Comparison of ENCODE assay signal across 22 cellular contexts in the genomic region with DNA sequence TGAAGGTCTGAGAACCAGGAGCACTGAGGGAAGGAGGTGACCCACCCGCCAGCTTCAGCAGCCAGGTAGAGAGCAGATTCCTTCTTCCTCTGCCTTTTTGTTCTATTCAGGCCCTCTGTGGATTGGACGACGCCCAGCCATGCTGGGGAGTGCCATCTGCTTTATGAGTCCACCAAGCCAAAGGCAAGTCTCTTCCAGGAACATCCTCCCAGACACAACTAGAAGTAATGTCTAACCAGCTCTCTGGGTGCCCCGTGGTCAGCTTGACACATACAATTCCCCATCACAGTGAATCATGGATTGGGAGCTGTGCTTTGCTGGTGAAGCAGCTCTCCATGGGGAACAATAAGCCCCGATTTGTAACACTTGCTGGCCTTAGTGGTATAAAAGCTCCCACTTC.
A peak's percentile ranks its signal among the peaks of the same experiment; 100 is the strongest.
DNase-seq lines count a peak whose midpoint lies in the region; TF ChIP-seq lines count a peak whose summit lies in the region.
"Had no signal": no experiment of that assay in that cellular context is flagged by ENCODE, and none has a peak within 500 bp of the region (broad histone marks: within the 10 kb centered on the region; RNA-seq: fewer than 3 reads in every experiment).

No MANE protein-coding gene starts in this region.

- H3K4me3 ChIP-seq in vagina: no peak overlapping the region
- H3K4me3 ChIP-seq in lower leg skin (ENCODE audit: low read depth, poor library complexity, severe bottlenecking): no peak overlapping the region
- H3K4me3 ChIP-seq: GM23338 had no signal

- DNase-seq in NCI-H1694 treated with DMSO at 0.1 percent for 48 hours (lab: John Stamatoyannopoulos, UW): peak; percentile 0
- no peak for DNase-seq in NCI-H1694 (lab: John Stamatoyannopoulos, UW)
- DNase-seq in kidney tubule cell (ENCODE audit: low spot score): peak; percentile 3
- DNase-seq in pons (ENCODE audit: low spot score): peak; percentile 2
- no peak for DNase-seq in vagina (ENCODE audit: extremely low spot score in 2 of 2)
- no peak for DNase-seq in NCI-H2107 (lab: John Stamatoyannopoulos, UW)
- DNase-seq in lower leg skin (ENCODE audit: low spot score in 2 of 2): no peak
- no peak for DNase-seq in NCI-H146 (lab: John Stamatoyannopoulos, UW)
- DNase-seq: ACHN; CD8-positive, alpha-beta T cell; DMS153; HCEC 1CT; IMR-90; NCI-H1105; NCI-H2081 treated with DMSO at 0.1 percent for 48 hours; NCI-H510A treated with DMSO at 0.1 percent for 48 hours; NCI-H748 treated with DMSO at 0.1 percent for 48 hours; SIG-M5 had no signal

- intact Hi-C loops in vagina (cut with DNase I) (no loop called here), lower leg skin (cut with DNase I; ENCODE audit: low total_unique reads) (no loop called here)

- WGBS in lower leg skin, 2 donors: 74 to 79% methylated on average over 5 of the region's 5 CpGs

- no peak for TF ChIP-seq POLR2A in vagina (IDR thresholded peaks at IDR 0.05)
- no peak for TF ChIP-seq POLR2A in lower leg skin (IDR thresholded peaks at IDR 0.05)

- no peaks in the 10 kb centered on the region for H3K9me3 ChIP-seq in vagina

- no peaks in the 10 kb centered on the region for H3K36me3 ChIP-seq in vagina

- peaks cover 29% of the 10 kb centered on the region for H3K4me1 ChIP-seq in vagina

- peak overlapping the region; percentile 71 for H3K27ac ChIP-seq in vagina
- H3K27ac ChIP-seq: 22Rv1, KMS-11, RWPE1 had no signal

- TF ChIP-seq CTCF in vagina (IDR thresholded peaks at IDR 0.05) (no peak), lower leg skin (IDR thresholded peaks at IDR 0.05) (no peak)

- no peaks in the 10 kb centered on the region for H3K27me3 ChIP-seq in vagina

Comparison
In these comparisons a context has a peak if more than half of its experiments do, and no peak if none do; other contexts are left out.
1. DNase-seq: peak in NCI-H1694 treated with DMSO at 0.1 percent for 48 hours (single experiment), kidney tubule cell (single experiment) and pons (single experiment); none in NCI-H1694 (single experiment), vagina (0 of 2), NCI-H2107 (single experiment), lower leg skin (0 of 2) and NCI-H146 (single experiment).